8 cellular contexts compared by ENCODE assay signal in genomic region chrX:30060718-30061117, GRCh38.
DNase-seq lines count a peak whose midpoint lies in the region; ATAC-seq and TF ChIP-seq lines count a peak whose summit lies in the region.

No MANE protein-coding gene starts in this region.

- H3K23ac ChIP-seq in mesenchymal stem cell (ENCODE audit: low read length in 2 of 2) = no peak overlapping the region

- TF ChIP-seq CTCF in GM10266 (IDR thresholded peaks at IDR 0.05; ENCODE audit: control insufficient read depth, insufficient read depth, low read depth, missing control alignments) = peak; percentile 14
- peak; percentile 48 for TF ChIP-seq CTCF in astrocyte of the cerebellum (IDR thresholded peaks at IDR 0.05; ENCODE audit: low read depth, low read length, missing control alignments)
- TF ChIP-seq CTCF in osteoblast (IDR thresholded peaks at IDR 0.05; ENCODE audit: extremely low read depth, low read depth, low read length) = no peak
- TF ChIP-seq CTCF in stomach (IDR thresholded peaks at IDR 0.05) = no peak

- H3K4me2 ChIP-seq in mesenchymal stem cell (ENCODE audit: low read length, poor library complexity, severe bottlenecking) (no peak overlapping the region), osteoblast (ENCODE audit: insufficient read depth, low read length) (no peak overlapping the region)

- intact Hi-C loops in stomach (cut with DNase I; ENCODE audit: low total_unique reads) = no loop called here

- no peak for TF ChIP-seq EP300 in stomach (IDR thresholded peaks at IDR 0.05)

- H3K79me2 ChIP-seq in osteoblast (ENCODE audit: insufficient read depth, low read length) = no peaks in the 10 kb centered on the region

- H2BK12ac ChIP-seq in mesenchymal stem cell (ENCODE audit: low read length in 2 of 2) = no peak overlapping the region

- H2AFZ ChIP-seq in mesenchymal stem cell (ENCODE audit: low read depth, low read length) = no peak overlapping the region
- no peak overlapping the region for H2AFZ ChIP-seq in osteoblast (ENCODE audit: low read length)

- peak; percentile 70 for ATAC-seq in HG03159 (IDR thresholded peaks at IDR 0.05; ENCODE audit: unreplicated experiment)

- H3K27ac ChIP-seq in mesenchymal stem cell (ENCODE audit: low read length, poor library complexity, severe bottlenecking) (no peak overlapping the region), osteoblast (ENCODE audit: low read depth, low read length) (no peak overlapping the region), stomach (no peak overlapping the region)

- no peaks in the 10 kb centered on the region for H4K20me1 ChIP-seq in osteoblast (ENCODE audit: insufficient read depth, low read length)

- H3K4me1 ChIP-seq in mesenchymal stem cell (ENCODE audit: control insufficient read depth, insufficient read depth, low read depth, low read length) (no peaks in the 10 kb centered on the region), osteoblast (ENCODE audit: insufficient read depth, low read length) (no peaks in the 10 kb centered on the region), stomach (no peaks in the 10 kb centered on the region)

- H3K18ac ChIP-seq in mesenchymal stem cell (ENCODE audit: low read depth in 1 of 2, low read length in 2 of 2) = no peak overlapping the region

- no peak overlapping the region for H2BK5ac ChIP-seq in mesenchymal stem cell (ENCODE audit: low read depth, low read length, poor library complexity, severe bottlenecking)

- H3K36me3 ChIP-seq in mesenchymal stem cell (ENCODE audit: control insufficient read depth in 1 of 2, insufficient read depth in 2 of 2, low read depth in 1 of 2, low read length in 2 of 2) = no peaks in the 10 kb centered on the region
- H3K36me3 ChIP-seq in osteoblast (ENCODE audit: insufficient read depth, low read length) = no peaks in the 10 kb centered on the region
- no peaks in the 10 kb centered on the region for H3K36me3 ChIP-seq in stomach

- no peak overlapping the region for H2AK5ac ChIP-seq in mesenchymal stem cell (ENCODE audit: low read length, severe bottlenecking)

- H3K4me3 ChIP-seq in astrocyte of the cerebellum (ENCODE audit: low read depth, low read length) (no peak overlapping the region), mesenchymal stem cell (ENCODE audit: insufficient read depth in 1 of 2, low read depth in 1 of 2, low read length in 2 of 2) (no peak overlapping the region), osteoblast (ENCODE audit: insufficient read depth, low read length) (no peak overlapping the region), stomach (no peak overlapping the region)

- no peak overlapping the region for H4K91ac ChIP-seq in mesenchymal stem cell (ENCODE audit: low read length)

- H3K9ac ChIP-seq in mesenchymal stem cell (ENCODE audit: low read length) = no peak overlapping the region

- no peak overlapping the region for H3K14ac ChIP-seq in mesenchymal stem cell (ENCODE audit: low read length in 2 of 2)

- H3K4ac ChIP-seq in mesenchymal stem cell (ENCODE audit: low read depth in 1 of 2, low read length in 2 of 2) = no peak overlapping the region

- H4K8ac ChIP-seq in mesenchymal stem cell (ENCODE audit: low read length) = no peak overlapping the region

- no CpG with 5 or more reads among the region's 2 CpGs for WGBS in mesenchymal stem cell
- 15 to 42% (median 20%) methylated on average over 2 of the region's 2 CpGs for WGBS in stomach, 5 donors

- H3K9me3 ChIP-seq in mesenchymal stem cell (ENCODE audit: control insufficient read depth, low read length) (no peaks in the 10 kb centered on the region), osteoblast (ENCODE audit: low read depth, low read length) (no peaks in the 10 kb centered on the region), stomach (no peaks in the 10 kb centered on the region)

- DNase-seq in GM10266 (ENCODE audit: extremely low spot score) (no peak), astrocyte of the cerebellum (ENCODE audit: low read depth) (no peak), mesenchymal stem cell (peak; percentile 8), osteoblast (ENCODE audit: insufficient read length, low spot score, missing footprints) (no peak), epidermal melanocyte (ENCODE audit: insufficient read length, low spot score) (no peak), amniotic stem cell (lab: John Stamatoyannopoulos, UW) (no peak), stomach (no peak)

- TF ChIP-seq POLR2A in stomach (IDR thresholded peaks at IDR 0.05) = no peak

- H3K79me1 ChIP-seq in mesenchymal stem cell (replicated peaks; ENCODE audit: low read length, poor library complexity, severe bottlenecking) = no peaks in the 10 kb centered on the region

- no peak overlapping the region for H2BK15ac ChIP-seq in mesenchymal stem cell (ENCODE audit: low read depth, poor library complexity, severe bottlenecking)

- H2BK120ac ChIP-seq in mesenchymal stem cell (ENCODE audit: low read depth, low read length) = no peak overlapping the region

- H3K27me3 ChIP-seq in mesenchymal stem cell (ENCODE audit: control insufficient read depth in 1 of 2, insufficient read depth in 1 of 2, low read length in 2 of 2) = peaks cover 0 to 4% of the 10 kb centered on the region in 2 experiments
- no peaks in the 10 kb centered on the region for H3K27me3 ChIP-seq in osteoblast (ENCODE audit: insufficient read depth, low read length)
- no peaks in the 10 kb centered on the region for H3K27me3 ChIP-seq in stomach

- in situ Hi-C loops in astrocyte of the cerebellum (cut with HindIII; ENCODE audit: low sequenced_read_pairs) = no loop called here

Comparison
In these comparisons a context has a peak if more than half of its experiments do, and no peak if none do; other contexts are left out.
1. CTCF ChIP-seq: peak in GM10266 (single experiment) and astrocyte of the cerebellum (single experiment); none in osteoblast (single experiment) and stomach (0 of 7).